Comparison of ENCODE assay signal across 19 cellular contexts in genomic region chr12:104533134-104533533, GRCh38.
DNase-seq lines count a peak whose midpoint lies in the region; ATAC-seq, FAIRE-seq and TF ChIP-seq lines count a peak whose summit lies in the region.
"Had no signal": no experiment of that assay in that cellular context is flagged by ENCODE, and none has a peak within 500 bp of the region (broad histone marks: within the 10 kb centered on the region; RNA-seq: fewer than 3 reads in every experiment).

No MANE protein-coding gene starts in this region.

- no peak for TF ChIP-seq POLR2A in GM12891 (IDR thresholded peaks at IDR 0.05; ENCODE audit: low read depth, low read length)

- peaks cover 43% of the 10 kb centered on the region for H3K36me3 Mint-ChIP-seq in activated T-helper 1 cell treated with anti-CD3 and anti-CD28 coated beads, Interleukin-12 subunit alpha, Interleukin-12 subunit beta, Interleukin-2, Interleukin-4 antibody, amounts not matched to agents 30 ng/mL and 10 ng/mL and 1 ng/mL, durations not matched to agents 14 hours and 24 hours and 36 hours (ENCODE audit: low read depth)
- peaks cover 20% of the 10 kb centered on the region for H3K36me3 Mint-ChIP-seq in natural killer cell treated with Interleukin-12 subunit alpha and Interleukin-12 subunit beta and Interleukin-15 and Interleukin-18, amount 100 ng/mL, for 72 hours
- no peaks in the 10 kb centered on the region for H3K36me3 Mint-ChIP-seq in progenitor cell of endocrine pancreas (ENCODE audit: insufficient read depth)
- H3K36me3 Mint-ChIP-seq in activated CD8-positive, alpha-beta memory T cell treated with anti-CD3 and anti-CD28 coated beads, Interleukin-2, amount 10 ng/mL, durations not matched to agents 7 days and 5 days = peaks cover 51% of the 10 kb centered on the region

- H3K4me1 Mint-ChIP-seq in activated T-helper 1 cell treated with anti-CD3 and anti-CD28 coated beads, Interleukin-12 subunit alpha, Interleukin-12 subunit beta, Interleukin-2, Interleukin-4 antibody, amounts not matched to agents 30 ng/mL and 10 ng/mL and 1 ng/mL, durations not matched to agents 14 hours and 24 hours and 36 hours (ENCODE audit: low read depth) = peaks cover 89% of the 10 kb centered on the region
- peaks cover 92 to 95% of the 10 kb centered on the region in 2 donors for H3K4me1 Mint-ChIP-seq in natural killer cell treated with Interleukin-12 subunit alpha and Interleukin-12 subunit beta and Interleukin-15 and Interleukin-18, amount 100 ng/mL, for 72 hours (ENCODE audit: low read depth in 2 of 2)
- H3K4me1 Mint-ChIP-seq in progenitor cell of endocrine pancreas (ENCODE audit: low read depth) = peaks cover 11% of the 10 kb centered on the region
- peaks cover 47% of the 10 kb centered on the region for H3K4me1 Mint-ChIP-seq in activated CD8-positive, alpha-beta memory T cell treated with anti-CD3 and anti-CD28 coated beads, Interleukin-2, amount 10 ng/mL, durations not matched to agents 7 days and 5 days

- FAIRE-seq in GM12891 (lab: Jason Lieb, UNC) = peak; percentile 38
- FAIRE-seq: A549 had no signal

- peak overlapping the region; percentile 8 for H3K27ac Mint-ChIP-seq in activated T-helper 1 cell treated with anti-CD3 and anti-CD28 coated beads, Interleukin-12 subunit alpha, Interleukin-12 subunit beta, Interleukin-2, Interleukin-4 antibody, amounts not matched to agents 30 ng/mL and 10 ng/mL and 1 ng/mL, durations not matched to agents 14 hours and 24 hours and 36 hours
- H3K27ac Mint-ChIP-seq in natural killer cell treated with Interleukin-12 subunit alpha and Interleukin-12 subunit beta and Interleukin-15 and Interleukin-18, amount 100 ng/mL, for 72 hours = peak overlapping the region; percentile 92 to 94
- H3K27ac Mint-ChIP-seq in progenitor cell of endocrine pancreas = no peak overlapping the region
- no peak overlapping the region for H3K27ac Mint-ChIP-seq in activated CD8-positive, alpha-beta memory T cell treated with anti-CD3 and anti-CD28 coated beads, Interleukin-2, amount 10 ng/mL, durations not matched to agents 7 days and 5 days
- H3K27ac Mint-ChIP-seq: H9 had no signal

- no peak for ATAC-seq in natural killer cell treated with Interleukin-12 subunit alpha and Interleukin-12 subunit beta and Interleukin-15 and Interleukin-18, amount 100 ng/mL, for 72 hours
- no peak for ATAC-seq in GM18519 (IDR thresholded peaks at IDR 0.05; ENCODE audit: low FRiP score, unreplicated experiment)
- no peak for ATAC-seq in GM18517 (IDR thresholded peaks at IDR 0.05; ENCODE audit: unreplicated experiment)
- no peak for ATAC-seq in activated CD8-positive, alpha-beta memory T cell treated with anti-CD3 and anti-CD28 coated beads, Interleukin-2, amount 10 ng/mL, durations not matched to agents 7 days and 5 days
- ATAC-seq: A549 had no signal

- intact Hi-C loops in activated T-helper 1 cell treated with anti-CD3 and anti-CD28 coated beads, Interleukin-12 subunit alpha, Interleukin-12 subunit beta, Interleukin-2, Interleukin-4 antibody, amounts not matched to agents 30 ng/mL and 10 ng/mL and 1 ng/mL, durations not matched to agents 14 hours and 24 hours and 36 hours (cut with micrococcal nuclease) = loop anchor here (5.0 kb wide), 1 partner anchor 49 kb away; no protein-coding TSS in a partner anchor

- DNase-seq in A172 (ENCODE audit: low spot score) = peak; percentile 1
- no peak for DNase-seq in GM12891 (ENCODE audit: insufficient read length, low spot score)
- no peak for DNase-seq in activated T-helper 1 cell treated with anti-CD3 and anti-CD28 coated beads, Interleukin-12 subunit alpha, Interleukin-12 subunit beta, Interleukin-2, Interleukin-4 antibody, amounts not matched to agents 30 ng/mL and 10 ng/mL and 1 ng/mL, durations not matched to agents 14 hours and 24 hours and 36 hours (ENCODE audit: low spot score)
- DNase-seq in natural killer cell treated with Interleukin-12 subunit alpha and Interleukin-12 subunit beta and Interleukin-15 and Interleukin-18, amount 100 ng/mL, for 72 hours (ENCODE audit: low spot score) = no peak
- no peak for DNase-seq in progenitor cell of endocrine pancreas (ENCODE audit: low spot score, unreplicated experiment)
- no peak for DNase-seq in activated CD8-positive, alpha-beta memory T cell treated with anti-CD3 and anti-CD28 coated beads, Interleukin-2, amount 10 ng/mL, durations not matched to agents 7 days and 5 days
- DNase-seq: EL, H9, Karpas-422, NCI-H1105 treated with DMSO at 0.1 percent for 48 hours, NCI-H1694 treated with DMSO at 0.1 percent for 48 hours, NCI-H2107, NCI-H345, NCI-H526, SHP77 treated with DMSO at 0.1 percent for 48 hours had no signal

- CTCF ChIA-PET in activated CD8-positive, alpha-beta memory T cell treated with anti-CD3 and anti-CD28 coated beads, Interleukin-2, amount 10 ng/mL, durations not matched to agents 7 days and 5 days (lab: Charles Lee) = interaction anchor here (1.0 kb wide), 1 partner anchor 151 kb away, joined by 3 read pairs; no protein-coding TSS in a partner anchor

- H3K9me3 Mint-ChIP-seq in activated T-helper 1 cell treated with anti-CD3 and anti-CD28 coated beads, Interleukin-12 subunit alpha, Interleukin-12 subunit beta, Interleukin-2, Interleukin-4 antibody, amounts not matched to agents 30 ng/mL and 10 ng/mL and 1 ng/mL, durations not matched to agents 14 hours and 24 hours and 36 hours = no peaks in the 10 kb centered on the region
- H3K9me3 Mint-ChIP-seq in natural killer cell treated with Interleukin-12 subunit alpha and Interleukin-12 subunit beta and Interleukin-15 and Interleukin-18, amount 100 ng/mL, for 72 hours = peaks cover 3% of the 10 kb centered on the region
- H3K9me3 Mint-ChIP-seq in progenitor cell of endocrine pancreas (ENCODE audit: low read depth) = peaks cover 6% of the 10 kb centered on the region
- peaks cover 3% of the 10 kb centered on the region for H3K9me3 Mint-ChIP-seq in activated CD8-positive, alpha-beta memory T cell treated with anti-CD3 and anti-CD28 coated beads, Interleukin-2, amount 10 ng/mL, durations not matched to agents 7 days and 5 days (ENCODE audit: low read depth)

- no peak for TF ChIP-seq CTCF in progenitor cell of endocrine pancreas (IDR thresholded peaks at IDR 0.05; ENCODE audit: unreplicated experiment)

- no peak overlapping the region for H3K4me3 Mint-ChIP-seq in activated T-helper 1 cell treated with anti-CD3 and anti-CD28 coated beads, Interleukin-12 subunit alpha, Interleukin-12 subunit beta, Interleukin-2, Interleukin-4 antibody, amounts not matched to agents 30 ng/mL and 10 ng/mL and 1 ng/mL, durations not matched to agents 14 hours and 24 hours and 36 hours
- H3K4me3 Mint-ChIP-seq in natural killer cell treated with Interleukin-12 subunit alpha and Interleukin-12 subunit beta and Interleukin-15 and Interleukin-18, amount 100 ng/mL, for 72 hours = peak overlapping the region; percentile 84
- H3K4me3 Mint-ChIP-seq in progenitor cell of endocrine pancreas (ENCODE audit: low read depth) = no peak overlapping the region
- no peak overlapping the region for H3K4me3 Mint-ChIP-seq in activated CD8-positive, alpha-beta memory T cell treated with anti-CD3 and anti-CD28 coated beads, Interleukin-2, amount 10 ng/mL, durations not matched to agents 7 days and 5 days
- H3K4me3 Mint-ChIP-seq: CD14-positive monocyte, H9 had no signal

- H3K27me3 Mint-ChIP-seq in activated T-helper 1 cell treated with anti-CD3 and anti-CD28 coated beads, Interleukin-12 subunit alpha, Interleukin-12 subunit beta, Interleukin-2, Interleukin-4 antibody, amounts not matched to agents 30 ng/mL and 10 ng/mL and 1 ng/mL, durations not matched to agents 14 hours and 24 hours and 36 hours (ENCODE audit: insufficient read depth) = no peaks in the 10 kb centered on the region
- no peaks in the 10 kb centered on the region for H3K27me3 Mint-ChIP-seq in natural killer cell treated with Interleukin-12 subunit alpha and Interleukin-12 subunit beta and Interleukin-15 and Interleukin-18, amount 100 ng/mL, for 72 hours
- no peaks in the 10 kb centered on the region for H3K27me3 Mint-ChIP-seq in progenitor cell of endocrine pancreas
- no peaks in the 10 kb centered on the region for H3K27me3 Mint-ChIP-seq in activated CD8-positive, alpha-beta memory T cell treated with anti-CD3 and anti-CD28 coated beads, Interleukin-2, amount 10 ng/mL, durations not matched to agents 7 days and 5 days

TF ChIP-seq in GM12891, 5 proteins besides CTCF, POLR2A, EP300 and RAD21:
- no peak for TF ChIP-seq PAX5 (IDR thresholded peaks at IDR 0.05; ENCODE audit: insufficient read depth, low read length, severe bottlenecking)
- no peak for TF ChIP-seq SPI1 (IDR thresholded peaks at IDR 0.05; ENCODE audit: low read depth, low read length)
- no peak for TF ChIP-seq TAF1 (IDR thresholded peaks at IDR 0.05; ENCODE audit: low read depth, low read length)
- TF ChIP-seq POU2F2 (IDR thresholded peaks at IDR 0.05; ENCODE audit: low read depth, low read length) = no peak
- no peak for TF ChIP-seq POLR2AphosphoS5 (IDR thresholded peaks at IDR 0.05; ENCODE audit: low read depth, low read length)

Comparison
In these comparisons a context has a peak if more than half of its experiments do, and no peak if none do; other contexts are left out.
1. H3K27ac Mint-ChIP-seq: peak in activated T-helper 1 cell treated with anti-CD3 and anti-CD28 coated beads, Interleukin-12 subunit alpha, Interleukin-12 subunit beta, Interleukin-2, Interleukin-4 antibody, amounts not matched to agents 30 ng/mL and 10 ng/mL and 1 ng/mL, durations not matched to agents 14 hours and 24 hours and 36 hours (single experiment) and natural killer cell treated with Interleukin-12 subunit alpha and Interleukin-12 subunit beta and Interleukin-15 and Interleukin-18, amount 100 ng/mL, for 72 hours (2 of 2); none in progenitor cell of endocrine pancreas (single experiment) and activated CD8-positive, alpha-beta memory T cell treated with anti-CD3 and anti-CD28 coated beads, Interleukin-2, amount 10 ng/mL, durations not matched to agents 7 days and 5 days (single experiment).